Comparison of ENCODE assay signal across 8 cellular contexts in the genomic region with DNA sequence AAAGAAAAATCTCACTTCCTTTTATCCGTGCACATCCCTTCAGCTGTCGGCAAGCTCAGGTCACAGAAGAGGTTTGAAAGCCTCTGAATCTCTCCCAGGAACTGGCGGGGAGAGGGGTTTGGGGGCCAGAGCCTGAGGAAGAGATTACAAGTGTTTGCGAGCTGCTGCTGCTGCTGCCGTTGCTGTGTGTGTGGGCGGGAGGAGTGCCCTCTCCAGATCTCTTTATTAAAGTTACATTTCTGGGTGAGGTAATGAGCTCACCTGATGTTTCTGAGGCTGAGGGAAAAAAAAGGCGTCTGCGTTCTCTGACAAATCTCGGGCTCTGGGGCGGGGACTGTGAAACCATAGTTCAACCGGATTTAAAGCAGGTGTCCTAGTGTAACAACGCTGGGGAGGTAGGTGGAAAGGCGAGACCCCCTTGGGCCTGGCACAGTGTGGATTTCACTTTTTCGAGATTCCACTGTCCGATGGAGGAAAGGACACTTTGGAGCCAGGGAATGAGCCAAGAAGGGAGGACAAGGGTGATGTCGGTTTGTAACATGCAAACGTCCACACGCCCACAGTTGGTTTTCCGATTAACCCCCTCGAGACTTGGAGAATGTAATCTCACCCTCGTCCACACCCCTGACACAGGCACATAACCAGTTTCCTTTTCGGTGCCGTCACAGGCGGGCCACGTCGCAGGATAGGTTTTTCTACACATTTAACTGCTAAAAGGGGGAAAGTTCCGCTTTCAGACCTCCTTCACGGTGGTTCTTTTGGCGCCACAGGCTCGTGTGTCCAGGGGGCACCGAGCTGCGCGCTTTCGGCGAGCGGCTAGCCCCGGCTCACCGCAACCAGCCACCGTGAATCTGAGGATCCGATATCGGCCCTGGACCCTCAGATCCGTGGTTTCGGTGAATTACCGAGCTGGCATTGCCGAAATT. TPM values are rescaled to one million over a fixed set of nuclear protein-coding genes. Genes with fewer than 3 reads are reported as not detected.
DNase-seq lines count a peak whose midpoint lies in the region; ATAC-seq and TF ChIP-seq lines count a peak whose summit lies in the region.

No MANE protein-coding gene starts in this region.

- peak overlapping the region; percentile 73 to 90 for H3K9ac ChIP-seq in colonic mucosa (ENCODE audit: low read depth in 2 of 2, low read length in 2 of 2)

- peak overlapping the region; percentile 70 for H3K4me3 ChIP-seq in colonic mucosa
- H3K4me3 ChIP-seq in left lung, result peak overlapping the region; percentile 64 to 68

- intact Hi-C loops in colonic mucosa (cut with DNase I), result loop anchor here (10.0 kb wide), 2 partner anchors 156 to 774 kb away; no protein-coding TSS in a partner anchor
- intact Hi-C loops in left lung (cut with DNase I), result loop anchor here in 1 of 2 donors (5.0 kb wide), 1 partner anchor 742 kb away; no protein-coding TSS in a partner anchor

- H3K4me1 ChIP-seq in colonic mucosa, result no peaks in the 10 kb centered on the region
- H3K4me1 ChIP-seq in left lung, result peaks cover 0 to 42% of the 10 kb centered on the region in 2 donors

- DNase-seq in NCI-H2171 treated with DMSO at 0.1 percent for 48 hours (lab: John Stamatoyannopoulos, UW) (peak; percentile 89), colonic mucosa (peak; percentile 84), left lung (peak; percentile 76 to 78)
- DNase-seq in activated CD4-positive, alpha-beta T cell treated with anti-CD3 and anti-CD28 coated beads for 24 hours (ENCODE audit: low read depth in 2 of 2), result peak; percentile 48 to 57
- peak; percentile 57 to 60 for DNase-seq in stimulated activated CD4-positive, alpha-beta T cell treated with anti-CD3 and anti-CD28 coated beads, Interleukin-2, amount 100 ng/mL, for 48 hours

- H3K9me3 ChIP-seq in colonic mucosa, result no peaks in the 10 kb centered on the region
- H3K9me3 ChIP-seq in left lung, result no peaks in the 10 kb centered on the region

- TF ChIP-seq CTCF in 22Rv1 (IDR thresholded peaks at IDR 0.05), result no peak
- no peak for TF ChIP-seq CTCF in colonic mucosa (IDR thresholded peaks at IDR 0.05)
- TF ChIP-seq CTCF in left lung (IDR thresholded peaks at IDR 0.05), result no peak

- H3K27ac ChIP-seq in 22Rv1 (peak overlapping the region; percentile 94), colonic mucosa (peak overlapping the region; percentile 91), left lung (peak overlapping the region; percentile 90 to 92)

- ATAC-seq in GM18858 (IDR thresholded peaks at IDR 0.05; ENCODE audit: unreplicated experiment) (peak; percentile 16), HG03064 (IDR thresholded peaks at IDR 0.05; ENCODE audit: low read depth, unreplicated experiment) (peak; percentile 24), left lung (peak; percentile 37)

- no peaks in the 10 kb centered on the region for H3K36me3 ChIP-seq in colonic mucosa
- H3K36me3 ChIP-seq in left lung, result no peaks in the 10 kb centered on the region

- no peaks in the 10 kb centered on the region for H3K27me3 ChIP-seq in colonic mucosa
- peaks cover 0 to 20% of the 10 kb centered on the region in 2 donors for H3K27me3 ChIP-seq in left lung

RNA-seq across cellular contexts. Expression of gene ALCAM, which starts 2.1 kb away (rescaled TPM):
- total RNA-seq in colonic mucosa, result 10 to 100 TPM; 17.8 to 29.6 TPM
- total RNA-seq in left lung, result 100 to 1,000 TPM; 137 to 170 TPM

Comparison
In these comparisons a context has a peak if more than half of its experiments do, and no peak if none do; other contexts are left out.
1. Peak in every context shown above with its lines: DNase-seq, ATAC-seq, H3K4me3 ChIP-seq and H3K27ac ChIP-seq.
2. RNA of gene ALCAM, which starts 2.1 kb away (total RNA-seq): 137 to 170 TPM in left lung; 17.8 to 29.6 TPM in colonic mucosa; every median in the first group is over 4 times any median in the second.